Comparison of ENCODE assay signal across 27 cellular contexts in genomic region chr22:19796169-19796568, GRCh38. TPM values are rescaled to one million over a fixed set of nuclear protein-coding genes. Genes with fewer than 3 reads are reported as not detected.
"Had no signal": no experiment of that assay in that cellular context is flagged by ENCODE, and none has a peak within 500 bp of the region (broad histone marks: within the 10 kb centered on the region; RNA-seq: fewer than 3 reads in every experiment).

No MANE protein-coding gene starts in this region.

- DNase-seq: activated CD4-positive, alpha-beta memory T cell treated with anti-CD3 and anti-CD28 coated beads for 36 hours; activated CD4-positive, alpha-beta T cell treated with anti-CD3 and anti-CD28 coated beads, Interleukin-2, amount 10 ng/mL, durations not matched to agents 7 days and 5 days; activated CD4-positive, CD25-positive, alpha-beta regulatory T cell; activated CD8-positive, alpha-beta memory T cell treated with anti-CD3 and anti-CD28 coated beads for 24 hours; activated effector memory CD4-positive, alpha-beta T cell treated with anti-CD3 and anti-CD28 coated beads, Interleukin-2, amount 50 U/mL, for 16 hours; activated naive CD4-positive, alpha-beta T cell treated with Interleukin-2 at 50 U/mL for 16 hours; activated naive CD8-positive, alpha-beta T cell treated with anti-CD3 and anti-CD28 coated beads, Interleukin-2, amount 50 U/mL, for 24 hours; activated T-cell treated with anti-CD3 and anti-CD28 coated beads, Interleukin-2, amount 50 U/mL, for 4 hours; amniotic stem cell; body of pancreas; NCI-H1105; NCI-H1436; NCI-H187; NCI-H2081; NCI-H510A treated with DMSO at 0.1 percent for 48 hours; NCI-H69; NK-92 treated with Interleukin-12 subunit alpha and Interleukin-12 subunit beta, amount 100 ng/mL, for 24 hours; OCI-M1; RPMI8226; SJCRH30; T-helper 2 cell had no signal

- H3K9me3 Mint-ChIP-seq: activated CD4-positive, alpha-beta T cell treated with anti-CD3 and anti-CD28 coated beads, Interleukin-2, amount 10 ng/mL, durations not matched to agents 7 days and 5 days; activated naive CD8-positive, alpha-beta T cell treated with anti-CD3 and anti-CD28 coated beads, Interleukin-2, amount 50 U/mL, for 24 hours had no signal

- H3K9me3 ChIP-seq: body of pancreas, MG63, SJCRH30 had no signal

- H3K4me3 Mint-ChIP-seq: activated CD4-positive, alpha-beta memory T cell treated with anti-CD3 and anti-CD28 coated beads for 36 hours; activated CD4-positive, alpha-beta T cell treated with anti-CD3 and anti-CD28 coated beads, Interleukin-2, amount 10 ng/mL, durations not matched to agents 7 days and 5 days; activated naive CD8-positive, alpha-beta T cell treated with anti-CD3 and anti-CD28 coated beads, Interleukin-2, amount 50 U/mL, for 24 hours; activated T-cell treated with anti-CD3 and anti-CD28 coated beads, Interleukin-2, amount 50 U/mL, for 4 hours had no signal

- H3K27me3 ChIP-seq: ascending aorta, body of pancreas, MG63, SJCRH30 had no signal

- H3K27ac ChIP-seq: ascending aorta, body of pancreas, SJCRH30, VCaP had no signal

- H3K27me3 Mint-ChIP-seq: activated CD4-positive, alpha-beta memory T cell treated with anti-CD3 and anti-CD28 coated beads for 36 hours; activated CD4-positive, alpha-beta T cell treated with anti-CD3 and anti-CD28 coated beads, Interleukin-2, amount 10 ng/mL, durations not matched to agents 7 days and 5 days; activated naive CD8-positive, alpha-beta T cell treated with anti-CD3 and anti-CD28 coated beads, Interleukin-2, amount 50 U/mL, for 24 hours had no signal

- H3K36me3 ChIP-seq: SJCRH30 had no signal

- H3K4me3 ChIP-seq: ascending aorta, body of pancreas, MG63, SJCRH30 had no signal

- H3K27ac Mint-ChIP-seq: activated CD4-positive, alpha-beta memory T cell treated with anti-CD3 and anti-CD28 coated beads for 36 hours; activated CD4-positive, alpha-beta T cell treated with anti-CD3 and anti-CD28 coated beads, Interleukin-2, amount 10 ng/mL, durations not matched to agents 7 days and 5 days; activated naive CD4-positive, alpha-beta T cell treated with anti-CD3 and anti-CD28 coated beads, Interleukin-2, amount 50 U/mL, for 72 hours; activated naive CD8-positive, alpha-beta T cell treated with anti-CD3 and anti-CD28 coated beads, Interleukin-2, amount 50 U/mL, for 24 hours had no signal

- H3K4me1 ChIP-seq: ascending aorta, body of pancreas, SJCRH30 had no signal

- H3K4me1 Mint-ChIP-seq: activated CD4-positive, alpha-beta T cell treated with anti-CD3 and anti-CD28 coated beads, Interleukin-2, amount 10 ng/mL, durations not matched to agents 7 days and 5 days had no signal

- ATAC-seq: activated naive CD4-positive, alpha-beta T cell treated with anti-CD3 and anti-CD28 coated beads, Interleukin-2, amount 50 U/mL, for 72 hours; activated naive CD8-positive, alpha-beta T cell treated with anti-CD3 and anti-CD28 coated beads, Interleukin-2, amount 50 U/mL, for 24 hours; activated T-cell treated with anti-CD3 and anti-CD28 coated beads, Interleukin-2, amount 50 U/mL, for 4 hours; body of pancreas; Panc1; Right ventricle myocardium inferior had no signal

RNA-seq across cellular contexts. Expression of gene TBX1, which starts 35.6 kb away (rescaled TPM):
- total RNA-seq: activated CD4-positive, alpha-beta memory T cell treated with anti-CD3 and anti-CD28 coated beads for 36 hours; activated CD4-positive, alpha-beta T cell treated with anti-CD3 and anti-CD28 coated beads, Interleukin-2, amount 10 ng/mL, durations not matched to agents 7 days and 5 days; activated naive CD4-positive, alpha-beta T cell treated with anti-CD3 and anti-CD28 coated beads, Interleukin-2, amount 50 U/mL, for 72 hours; activated T-cell treated with anti-CD3 and anti-CD28 coated beads, Interleukin-2, amount 50 U/mL, for 4 hours; ascending aorta had no signal
